In genomic region chr14:24441904-24442239, GRCh38 we compare ENCODE assay signal across 8 cellular contexts. TPM values are rescaled to one million over a fixed set of nuclear protein-coding genes. Genes with fewer than 3 reads are reported as not detected.
DNase-seq lines count a peak whose midpoint lies in the region; ATAC-seq and TF ChIP-seq lines count a peak whose summit lies in the region.

No MANE protein-coding gene starts in this region.

- TF ChIP-seq POLR2A in upper lobe of left lung (IDR thresholded peaks at IDR 0.05), result no peak

- intact Hi-C loops in ascending aorta (cut with DNase I) (loop anchor here (1.0 to 2.0 kb wide), 3 partner anchors 13 to 327 kb away; partner anchors contain the start of genes CBLN3, DCAF11, KHNYN and NRL), posterior vena cava (cut with DNase I) (loop anchor here in 1 of 2 donors (1.0 kb wide), 1 partner anchor 13 kb away; the partner anchor contains the start of genes CBLN3 and KHNYN)

- TF ChIP-seq CTCF in ascending aorta (IDR thresholded peaks at IDR 0.05) (no peak), liver (IDR thresholded peaks at IDR 0.05; ENCODE audit: low read depth, low read length, missing input control) (no peak), upper lobe of left lung (IDR thresholded peaks at IDR 0.05) (no peak)

- H3K27me3 ChIP-seq in MG63 (no peaks in the 10 kb centered on the region), ascending aorta (no peaks in the 10 kb centered on the region), liver (ENCODE audit: control insufficient read depth in 4 of 4, insufficient read depth in 4 of 4, low read length in 3 of 4) (no peaks in the 10 kb centered on the region), upper lobe of left lung (no peaks in the 10 kb centered on the region)

- H3K36me3 ChIP-seq in MG63, result peaks cover 27% of the 10 kb centered on the region
- peaks cover 31 to 41% of the 10 kb centered on the region in 2 donors for H3K36me3 ChIP-seq in ascending aorta
- H3K36me3 ChIP-seq in liver (ENCODE audit: control insufficient read depth in 4 of 4, insufficient read depth in 3 of 4, low read depth in 1 of 4, low read length in 3 of 4), result peaks cover 4 to 32% (median 24%) of the 10 kb centered on the region in 4 donors
- H3K36me3 ChIP-seq in upper lobe of left lung, result peaks cover 13 to 44% (median 38%) of the 10 kb centered on the region in 4 donors

- TF ChIP-seq EP300 in upper lobe of left lung (IDR thresholded peaks at IDR 0.05), result no peak

- DNase-seq in DMS79 (lab: John Stamatoyannopoulos, UW) (peak; percentile 51), MG63 (no peak), ascending aorta (ENCODE audit: low spot score in 2 of 2) (no peak), upper lobe of left lung (no peak), anterior cingulate cortex (lab: John Stamatoyannopoulos, UW) (no peak), posterior vena cava (ENCODE audit: low spot score) (no peak), DMS153 (lab: John Stamatoyannopoulos, UW) (no peak)

- peak overlapping the region; percentile 1 to 51 for H3K9ac ChIP-seq in liver (ENCODE audit: low read depth in 1 of 2, low read length in 2 of 2)

- H3K9me3 ChIP-seq in MG63 (no peaks in the 10 kb centered on the region), ascending aorta (no peaks in the 10 kb centered on the region), liver (ENCODE audit: control insufficient read depth in 4 of 4, low read length in 3 of 4) (no peaks in the 10 kb centered on the region), upper lobe of left lung (no peaks in the 10 kb centered on the region)

- H3K27ac ChIP-seq in ascending aorta, result peak overlapping the region; percentile 100
- peak overlapping the region; percentile 98 to 100 for H3K27ac ChIP-seq in liver (ENCODE audit: low read depth in 1 of 2, low read length in 2 of 2)
- peak overlapping the region; percentile 95 to 100 (median 96) for H3K27ac ChIP-seq in upper lobe of left lung

- ATAC-seq in upper lobe of left lung (ENCODE audit: low FRiP score in 2 of 2), result no peak

- H3K4me3 ChIP-seq in MG63 (peak overlapping the region; percentile 78), ascending aorta (peak overlapping the region; percentile 84 to 86), liver (ENCODE audit: low read depth in 1 of 3, low read length in 3 of 3) (peak overlapping the region; percentile 45 to 78 (median 76)), upper lobe of left lung (peak overlapping the region; percentile 25 to 72 (median 66))

- H3K4me1 ChIP-seq in ascending aorta (peaks cover 0 to 19% of the 10 kb centered on the region in 2 donors), liver (ENCODE audit: control insufficient read depth in 4 of 4, insufficient read depth in 4 of 4, low read length in 3 of 4) (peaks cover 5 to 48% (median 29%) of the 10 kb centered on the region in 4 donors), upper lobe of left lung (peaks cover 36 to 56% (median 41%) of the 10 kb centered on the region in 4 donors)

- WGBS in liver, result 3% methylated on average over 12 of the region's 12 CpGs
- 0 to 7% methylated on average over 5 to 12 of the region's 12 CpGs for WGBS in upper lobe of left lung, 2 donors

- TF ChIP-seq RAD21 in liver (IDR thresholded peaks at IDR 0.05), result no peak

TF ChIP-seq in liver, 16 proteins besides CTCF, POLR2A, EP300 and RAD21:
- TF ChIP-seq FOXA2 (IDR thresholded peaks at IDR 0.05), result no peak
- no peak for TF ChIP-seq MAX (IDR thresholded peaks at IDR 0.05)
- TF ChIP-seq HNF4G (IDR thresholded peaks at IDR 0.05), result no peak
- no peak for TF ChIP-seq REST (IDR thresholded peaks at IDR 0.05)
- no peak for TF ChIP-seq JUND (IDR thresholded peaks at IDR 0.05)
- no peak for TF ChIP-seq HNF4A (conservative IDR thresholded peaks at IDR 0.05)
- no peak for TF ChIP-seq ZBTB33 (IDR thresholded peaks at IDR 0.05)
- no peak for TF ChIP-seq FOXA1 (IDR thresholded peaks at IDR 0.05)
- no peak for TF ChIP-seq NR2F2 (IDR thresholded peaks at IDR 0.05)
- TF ChIP-seq TAF1 (conservative IDR thresholded peaks at IDR 0.05), result no peak
- no peak for TF ChIP-seq SP1 (IDR thresholded peaks at IDR 0.05)
- TF ChIP-seq YY1 (IDR thresholded peaks at IDR 0.05), result no peak
- no peak for TF ChIP-seq EGR1 (IDR thresholded peaks at IDR 0.05; ENCODE audit: low read depth in 2 of 2)
- no peak for TF ChIP-seq GABPA (IDR thresholded peaks at IDR 0.05 in 1 of 2, conservative IDR thresholded peaks at IDR 0.05 in 1 of 2)
- no peak for TF ChIP-seq ATF3 (IDR thresholded peaks at IDR 0.05)

RNA-seq across cellular contexts. Expression of gene SDR39U1, which starts 0.7 kb away (rescaled TPM):
- 16.8 and 32.0 TPM in 2 replicates for total RNA-seq in MG63 (2014; rRNA removed; shearing (Covaris generic); ENCODE audit: low replicate concordance)
- 98.3 TPM for total RNA-seq in ascending aorta
- total RNA-seq in liver, result 10 to 100 TPM; 10.8 to 17.0 TPM
- 10 to 100 TPM; 34.9 to 50.4 TPM for polyA plus RNA-seq in liver
- 10 to 100 TPM; 34.9 to 88.0 (median 52.6) TPM for total RNA-seq in upper lobe of left lung
- 10 to 100 TPM; 31.6 to 36.4 TPM for total RNA-seq in posterior vena cava

RNA-seq across cellular contexts. Expression of gene KHNYN, which starts 12.1 kb away (rescaled TPM):
- 19.1 and 30.7 TPM in 2 replicates for total RNA-seq in MG63 (2014; rRNA removed; shearing (Covaris generic); ENCODE audit: low replicate concordance)
- total RNA-seq in ascending aorta, result 70.4 TPM
- 10 to 100 TPM; 38.2 to 40.3 TPM for total RNA-seq in liver
- 10 to 100 TPM in 1 of 2 donors, 1 to 10 TPM in 1; 3.0 to 11.1 TPM for polyA plus RNA-seq in liver
- total RNA-seq in upper lobe of left lung, result 100 to 1,000 TPM in 1 of 6 donors, 10 to 100 TPM in 5; 43.9 to 136 (median 66.4) TPM
- 10 to 100 TPM; 41.4 to 41.8 TPM for total RNA-seq in posterior vena cava

RNA-seq across cellular contexts. Expression of gene CBLN3, which starts 12.4 kb away (rescaled TPM):
- 2.0 TPM in 1 of 2 replicates, not detected in the other for total RNA-seq in MG63 (2014; rRNA removed; shearing (Covaris generic); ENCODE audit: low replicate concordance)
- 2.2 TPM for total RNA-seq in ascending aorta
- total RNA-seq in liver, result under 1 TPM; 0.59 to 0.79 TPM
- under 1 TPM; 0.07 to 0.33 TPM for polyA plus RNA-seq in liver
- total RNA-seq in upper lobe of left lung, result 1 to 10 TPM; 1.1 to 4.2 (median 3.1) TPM
- 1 to 10 TPM; 3.5 to 4.2 TPM for total RNA-seq in posterior vena cava

RNA-seq across cellular contexts. Expression of gene NYNRIN, which starts 43.1 kb away (rescaled TPM):
- total RNA-seq in MG63 (2014; rRNA removed; shearing (Covaris generic); ENCODE audit: low replicate concordance), result 0.30 TPM in 1 of 2 replicates, not detected in the other
- total RNA-seq in ascending aorta, result 23.1 TPM
- 10 to 100 TPM in 1 of 2 donors, 1 to 10 TPM in 1; 2.5 to 11.0 TPM for total RNA-seq in liver
- under 1 TPM; 0.89 to 0.99 TPM for polyA plus RNA-seq in liver
- total RNA-seq in upper lobe of left lung, result 10 to 100 TPM in 5 of 6 donors, 1 to 10 TPM in 1; 5.5 to 18.7 (median 14.4) TPM
- 10 to 100 TPM; 13.1 to 15.1 TPM for total RNA-seq in posterior vena cava
